In genomic region chr17:80633197-80633596, GRCh38 we compare ENCODE assay signal across 1 cellular context.
TF ChIP-seq lines count a peak whose summit lies in the region.

No MANE protein-coding gene starts in this region.

TF ChIP-seq in GM23338, 12 proteins besides CTCF, POLR2A, EP300 and RAD21 (continued from another document):
- TF ChIP-seq EZH2 (IDR thresholded peaks at IDR 0.05; ENCODE audit: low read depth, unreplicated experiment) = no peak
